8 cellular contexts compared by ENCODE assay signal in the genomic region with DNA sequence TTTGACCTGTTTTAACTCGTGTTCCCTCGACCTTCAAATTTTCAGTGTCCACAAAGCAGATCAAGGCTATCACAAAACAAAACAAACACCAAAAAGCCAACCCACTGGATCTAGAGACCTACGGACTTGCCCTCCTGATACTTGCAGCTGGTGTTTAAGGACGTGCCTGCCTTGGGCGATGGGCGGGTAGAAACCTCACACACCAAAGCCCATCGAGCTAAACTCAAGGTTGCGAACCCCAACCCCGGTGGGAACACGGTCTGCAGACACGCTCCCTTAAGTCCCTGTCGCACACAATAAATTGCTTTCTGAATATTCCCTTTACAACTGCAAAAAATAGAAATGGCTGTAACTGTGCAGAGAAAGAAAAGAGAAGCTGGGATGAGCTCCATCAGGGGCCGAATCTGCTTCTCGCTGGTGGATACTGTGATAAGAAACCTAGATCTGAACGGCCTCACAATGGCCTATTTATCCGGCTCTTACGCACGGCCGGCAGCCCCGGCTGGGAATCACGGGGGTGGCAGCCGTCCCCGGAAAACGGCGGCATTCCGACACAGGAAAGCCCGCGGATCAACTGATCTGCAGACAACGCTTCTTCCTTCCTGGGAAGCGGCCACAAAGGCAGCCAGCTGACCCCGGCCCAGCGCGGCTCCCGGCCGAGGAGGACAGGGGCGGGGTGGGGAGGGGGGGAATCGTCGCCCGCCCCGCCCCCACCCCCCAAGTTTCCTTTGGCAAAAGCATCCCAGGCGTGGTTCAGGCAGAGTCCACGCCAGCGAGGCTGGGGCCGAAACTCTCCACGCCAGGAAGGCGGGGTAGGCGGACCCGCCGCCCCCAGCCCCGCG.
A peak's percentile ranks its signal among the peaks of the same experiment; 100 is the strongest.
DNase-seq lines count a peak whose midpoint lies in the region; ATAC-seq and TF ChIP-seq lines count a peak whose summit lies in the region.

No MANE protein-coding gene starts in this region.

- peak; percentile 40 for ATAC-seq in GM21381 (IDR thresholded peaks at IDR 0.05; ENCODE audit: unreplicated experiment)

- H3K9me3 ChIP-seq in PC-9 (ENCODE audit: insufficient read depth, low read depth) = no peaks in the 10 kb centered on the region

- H2AFZ ChIP-seq in PC-9 = peak overlapping the region; percentile 85

- peak; percentile 78 for DNase-seq in AG20443 (ENCODE audit: low spot score)
- DNase-seq in PC-9 = peak in 1 of 2 experiments; percentile 37
- DNase-seq in astrocyte of the hippocampus (ENCODE audit: low read depth, low spot score) = peak; percentile 72
- peak; percentile 14 to 80 (median 56) for DNase-seq in hypothalamus (lab: John Stamatoyannopoulos, UW)
- DNase-seq in posterior cingulate gyrus = peak; percentile 41 to 94 (median 64)
- no peak for DNase-seq in SHP77 treated with DMSO at 0.1 percent for 48 hours (lab: John Stamatoyannopoulos, UW)
- no peak for DNase-seq in NCI-H2196 (lab: John Stamatoyannopoulos, UW; ENCODE audit: unreplicated experiment)

- no peaks in the 10 kb centered on the region for H4K20me1 ChIP-seq in PC-9 (ENCODE audit: insufficient read depth)

- peak overlapping the region; percentile 78 for H3K4me3 ChIP-seq in PC-9

- H3K27ac ChIP-seq in PC-9 = peak overlapping the region; percentile 85

- no peaks in the 10 kb centered on the region for H3K79me2 ChIP-seq in PC-9 (ENCODE audit: low read depth)

- no peaks in the 10 kb centered on the region for H3K9me2 ChIP-seq in PC-9 (ENCODE audit: insufficient read depth)

- peak overlapping the region; percentile 84 for H3K4me2 ChIP-seq in PC-9

- H3K27me3 ChIP-seq in PC-9 (ENCODE audit: insufficient read depth, low read depth) = no peaks in the 10 kb centered on the region

- BruUV-seq in PC-9 (replicated peaks; lab: Mats Ljungman, UMichigan) = TSS peak; percentile 61

- H3K4me1 ChIP-seq in PC-9 (replicated peaks; ENCODE audit: insufficient read depth) = peaks cover 50% of the 10 kb centered on the region

- intact Hi-C loops in PC-9 (cut with micrococcal nuclease; ENCODE audit: unreplicated experiment) = loop anchor here (1.0 kb wide), 2 partner anchors 130 to 210 kb away; no protein-coding TSS in a partner anchor
- intact Hi-C loops in posterior cingulate gyrus (cut with DNase I) = loop anchor here (2.0 kb wide), 1 partner anchor 336 kb away; no protein-coding TSS in a partner anchor

- TF ChIP-seq CTCF in PC-9 (conservative IDR thresholded peaks at IDR 0.05) = no peak

- POLR2A ChIA-PET in PC-9 (lab: Charles Lee; ENCODE audit: unreplicated experiment) = interaction anchor here (0.5 kb wide), 1 partner anchor 1062 kb away, joined by 5 read pairs; no protein-coding TSS in a partner anchor

- H3K36me3 ChIP-seq in PC-9 (ENCODE audit: low read depth) = no peaks in the 10 kb centered on the region

- H3F3A ChIP-seq in PC-9 (ENCODE audit: insufficient read depth, low read depth) = peaks cover 32% of the 10 kb centered on the region; the same call in 1 of the 2 replicates

- CTCF ChIA-PET in PC-9 (lab: Charles Lee) = no interaction called here

Comparison
In these comparisons a context has a peak if more than half of its experiments do, and no peak if none do; other contexts are left out.
1. DNase-seq: peak in AG20443 (single experiment), astrocyte of the hippocampus (single experiment), hypothalamus (51 of 51) and posterior cingulate gyrus (10 of 10); none in SHP77 treated with DMSO at 0.1 percent for 48 hours (single experiment) and NCI-H2196 (single experiment).